Comparison of ENCODE assay signal across 12 cellular contexts in the genomic region with DNA sequence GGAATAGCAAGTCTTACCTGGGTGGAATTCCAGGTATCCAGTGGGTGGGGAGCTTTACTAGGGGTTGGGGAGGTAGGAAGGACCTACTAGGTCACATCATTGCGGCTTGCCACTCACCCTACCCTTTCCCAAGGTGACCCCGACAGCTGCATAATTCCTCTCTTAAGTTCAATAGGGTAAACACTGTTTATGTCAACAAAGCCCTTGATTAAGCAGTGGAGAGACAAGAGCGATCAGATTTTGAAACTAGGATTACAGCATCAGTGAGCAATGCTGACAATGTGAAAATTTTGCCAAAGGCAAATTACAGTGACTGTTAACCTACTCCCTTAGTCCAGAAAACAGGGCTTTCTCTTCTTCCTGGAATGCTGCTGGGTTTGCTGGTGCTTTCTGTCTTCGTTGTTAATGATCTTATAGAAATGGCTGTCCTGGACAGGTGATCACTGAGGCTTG. TPM values are rescaled to one million over a fixed set of nuclear protein-coding genes. Genes with fewer than 3 reads are reported as not detected.
A peak's percentile ranks its signal among the peaks of the same experiment; 100 is the strongest.
DNase-seq lines count a peak whose midpoint lies in the region; ATAC-seq and TF ChIP-seq lines count a peak whose summit lies in the region.
"Had no signal": no experiment of that assay in that cellular context is flagged by ENCODE, and none has a peak within 500 bp of the region (broad histone marks: within the 10 kb centered on the region; RNA-seq: fewer than 3 reads in every experiment).

No MANE protein-coding gene starts in this region.

- H3K4me1 Mint-ChIP-seq in mesothelial cell of epicardium: peaks cover 16% of the 10 kb centered on the region
- H3K4me1 Mint-ChIP-seq: CD14-positive monocyte had no signal

- H3K27ac ChIP-seq in dorsolateral prefrontal cortex: no peak overlapping the region

- TF ChIP-seq CTCF in mesothelial cell of epicardium (IDR thresholded peaks at IDR 0.05; ENCODE audit: unreplicated experiment): no peak
- no peak for TF ChIP-seq CTCF in dorsolateral prefrontal cortex (IDR thresholded peaks at IDR 0.05 in 54 of 56, conservative IDR thresholded peaks at IDR 0.05 in 2 of 56; ENCODE audit: low read depth in 1 of 56, partially characterized antibody in 56 of 56)

- H3K9me3 Mint-ChIP-seq in mesothelial cell of epicardium: peaks cover 6% of the 10 kb centered on the region

- peak overlapping the region; percentile 96 for H3K27ac Mint-ChIP-seq in mesothelial cell of epicardium
- H3K27ac Mint-ChIP-seq: activated naive CD8-positive, alpha-beta T cell; CD14-positive monocyte had no signal

- H3K36me3 Mint-ChIP-seq in mesothelial cell of epicardium: peaks cover 18% of the 10 kb centered on the region
- H3K36me3 Mint-ChIP-seq: activated naive CD8-positive, alpha-beta T cell; CD14-positive monocyte had no signal

- H3K27me3 Mint-ChIP-seq in mesothelial cell of epicardium (ENCODE audit: low read depth): no peaks in the 10 kb centered on the region

- no peak overlapping the region for H3K4me3 Mint-ChIP-seq in mesothelial cell of epicardium
- H3K4me3 Mint-ChIP-seq: activated naive CD8-positive, alpha-beta T cell; CD14-positive monocyte had no signal

- H3K27me3 ChIP-seq in dorsolateral prefrontal cortex: no peaks in the 10 kb centered on the region

- DNase-seq in DMS79 (lab: John Stamatoyannopoulos, UW): peak; percentile 2
- DNase-seq in NCI-H226: peak; percentile 83
- DNase-seq in mesothelial cell of epicardium (ENCODE audit: low spot score in 2 of 2, unreplicated experiment in 2 of 2): no peak
- DNase-seq in activated effector memory CD4-positive, alpha-beta T cell treated with Interleukin-2 at 50 U/mL for 16 hours: no peak
- DNase-seq in GM19240 (ENCODE audit: insufficient read length, low spot score): no peak
- DNase-seq in dorsolateral prefrontal cortex: no peak
- DNase-seq: left colon had no signal

- no peak overlapping the region for H3K4me3 ChIP-seq in dorsolateral prefrontal cortex
- H3K4me3 ChIP-seq: K562 had no signal

- intact Hi-C loops in dorsolateral prefrontal cortex (cut with DNase I): no loop called here

- peak; percentile 74 for ATAC-seq in esophagus mucosa
- no peak for ATAC-seq in GM18873 (IDR thresholded peaks at IDR 0.05; ENCODE audit: low FRiP score, unreplicated experiment)
- ATAC-seq: K562 had no signal

RNA-seq across cellular contexts. Expression of a gene that starts 14.5 kb away (rescaled TPM):
- total RNA-seq in esophagus mucosa (1.5 TPM), mesothelial cell of epicardium (11.3 to 11.9 TPM (median 11.4 TPM) in 3 replicates), dorsolateral prefrontal cortex (10 to 100 TPM in 14 of 120 experiments, 1 to 10 TPM in 106; 2.8 to 14.0 (median 6.4) TPM)
- total RNA-seq: K562 had no signal

RNA-seq across cellular contexts. Expression of a gene that starts 21.3 kb away (rescaled TPM):
- total RNA-seq in esophagus mucosa (not detected), mesothelial cell of epicardium (not detected in 3 replicates), dorsolateral prefrontal cortex (not detected)
- total RNA-seq: K562, left colon had no signal

RNA-seq across cellular contexts. Expression of a gene that starts 24.8 kb away (rescaled TPM):
- total RNA-seq in esophagus mucosa (not detected), mesothelial cell of epicardium (not detected in 3 replicates), dorsolateral prefrontal cortex (not detected)
- total RNA-seq: K562, left colon had no signal

RNA-seq across cellular contexts. Expression of a gene that starts 36.7 kb away (rescaled TPM):
- total RNA-seq in esophagus mucosa: not detected
- total RNA-seq in mesothelial cell of epicardium: not detected in 3 replicates
- total RNA-seq in dorsolateral prefrontal cortex: not detected
- total RNA-seq: K562, left colon had no signal

RNA-seq across cellular contexts. Expression of a gene that starts 42.4 kb away (rescaled TPM):
- total RNA-seq in esophagus mucosa: not detected
- not detected in 3 replicates for total RNA-seq in mesothelial cell of epicardium
- total RNA-seq in dorsolateral prefrontal cortex: not detected
- total RNA-seq: K562, left colon had no signal

Comparison
In these comparisons a context has a peak if more than half of its experiments do, and no peak if none do; other contexts are left out.
1. DNase-seq: peak in DMS79 (single experiment) and NCI-H226 (single experiment); none in mesothelial cell of epicardium (0 of 2), activated effector memory CD4-positive, alpha-beta T cell treated with Interleukin-2 at 50 U/mL for 16 hours (single experiment), GM19240 (single experiment) and dorsolateral prefrontal cortex (0 of 10).